In genomic region chr4:145557720-145558119, GRCh38 we compare ENCODE assay signal across 8 cellular contexts.
DNase-seq lines count a peak whose midpoint lies in the region; ATAC-seq and TF ChIP-seq lines count a peak whose summit lies in the region.

No MANE protein-coding gene starts in this region.

- no peaks in the 10 kb centered on the region for H3K27me3 Mint-ChIP-seq in endodermal cell (ENCODE audit: insufficient read depth)

- H3K4me1 Mint-ChIP-seq in endodermal cell = peaks cover 6% of the 10 kb centered on the region

- TF ChIP-seq CTCF in AG04450 (IDR thresholded peaks at IDR 0.05; ENCODE audit: low read depth, low read length) (peak; percentile 99), endodermal cell (conservative IDR thresholded peaks at IDR 0.05) (peak; percentile 98), mucosa of descending colon (IDR thresholded peaks at IDR 0.05) (peak; percentile 53)

- H3K9me3 ChIP-seq in AG04450 (ENCODE audit: control insufficient read depth, insufficient read depth, low read length) (no peaks in the 10 kb centered on the region), endodermal cell (ENCODE audit: control insufficient read depth, low read length) (peaks cover 18% of the 10 kb centered on the region), mucosa of descending colon (no peaks in the 10 kb centered on the region)

- DNase-seq in AG04450 (ENCODE audit: low read depth, low spot score) (peak; percentile 43), NCI-H446 (lab: John Stamatoyannopoulos, UW) (peak; percentile 30 to 55), endodermal cell (peak; percentile 89), mucosa of descending colon (peak in 2 of 3 donors; percentile 64 to 72), stromal cell of bone marrow (ENCODE audit: low read depth) (peak; percentile 46)
- peak; percentile 31 to 32 for DNase-seq in activated CD4-positive, alpha-beta T cell treated with anti-CD3 and anti-CD28 coated beads, Interleukin-2, amount 50 U/mL, for 4 hours

- H3K9me3 Mint-ChIP-seq in endodermal cell = peaks cover 7% of the 10 kb centered on the region

- no peak overlapping the region for H3K27ac Mint-ChIP-seq in endodermal cell

- H3K4me3 ChIP-seq in AG04450 (ENCODE audit: low read depth, low read length) (no peak overlapping the region), endodermal cell (ENCODE audit: low read length) (no peak overlapping the region), mucosa of descending colon (no peak overlapping the region)

- POLR2A ChIA-PET in AG04450 (lab: Yijun Ruan, JAX) = interaction anchor here (0.8 kb wide), 1 partner anchor 374 kb away, joined by 4 read pairs; no protein-coding TSS in a partner anchor

- peaks cover 45% of the 10 kb centered on the region for H3K36me3 Mint-ChIP-seq in endodermal cell (ENCODE audit: low read depth)

- no peaks in the 10 kb centered on the region for H3K27me3 ChIP-seq in AG04450 (ENCODE audit: control insufficient read depth, insufficient read depth, low read length)
- H3K27me3 ChIP-seq in endodermal cell (ENCODE audit: control insufficient read depth, insufficient read depth, low read length, poor library complexity, severe bottlenecking) = no peaks in the 10 kb centered on the region

- no peak overlapping the region for H3K4me3 Mint-ChIP-seq in endodermal cell

- peaks cover 30% of the 10 kb centered on the region for H3K36me3 ChIP-seq in endodermal cell (ENCODE audit: control insufficient read depth, insufficient read depth, low read length)
- no peaks in the 10 kb centered on the region for H3K36me3 ChIP-seq in mucosa of descending colon (ENCODE audit: low read depth)

- no peak for TF ChIP-seq POLR2A in GM18505 (IDR thresholded peaks at IDR 0.05; ENCODE audit: borderline replicate concordance, extremely low read depth, insufficient read depth, insufficient read length)

- H3K4me1 ChIP-seq in endodermal cell (ENCODE audit: control insufficient read depth, insufficient read depth, low read length) = no peaks in the 10 kb centered on the region
- no peaks in the 10 kb centered on the region for H3K4me1 ChIP-seq in mucosa of descending colon (ENCODE audit: low read depth)

- intact Hi-C loops in mucosa of descending colon (cut with DNase I, micrococcal nuclease) = no loop called here

- H3K27ac ChIP-seq in AG04450 (ENCODE audit: low read depth, low read length) (no peak overlapping the region), endodermal cell (ENCODE audit: low read depth, low read length) (no peak overlapping the region)

- ATAC-seq in GM18505 (IDR thresholded peaks at IDR 0.05; ENCODE audit: unreplicated experiment) (peak; percentile 88), HG03025 (IDR thresholded peaks at IDR 0.05; ENCODE audit: low FRiP score, unreplicated experiment) (peak; percentile 83), mucosa of descending colon (peak; percentile 89)

- no peak overlapping the region for H3K9ac ChIP-seq in endodermal cell (ENCODE audit: extremely low read depth, low read length, poor library complexity, severe bottlenecking)

- WGBS in endodermal cell (ENCODE audit: insufficient coverage in 1 of 2, insufficient read length in 1 of 2), 2 experiments = 15 to 19% methylated on average over 3 of the region's 3 CpGs

- CTCF ChIA-PET in AG04450 (lab: Charles Lee) = interaction anchor here (0.6 to 3.1 kb wide), 53 partner anchors 8 to 1382 kb away, joined by 3 to 60 read pairs (median 4); partner anchors contain the start of gene MMAA

Comparison
In these comparisons a context has a peak if more than half of its experiments do, and no peak if none do; other contexts are left out.
1. DNase-seq: peak in every context shown above with its lines; median percentile 89 in endodermal cell; 68 in mucosa of descending colon; 46 in stromal cell of bone marrow; 43 in AG04450; 42 in NCI-H446; 32 in activated CD4-positive, alpha-beta T cell treated with anti-CD3 and anti-CD28 coated beads, Interleukin-2, amount 50 U/mL, for 4 hours.